In the genomic region with DNA sequence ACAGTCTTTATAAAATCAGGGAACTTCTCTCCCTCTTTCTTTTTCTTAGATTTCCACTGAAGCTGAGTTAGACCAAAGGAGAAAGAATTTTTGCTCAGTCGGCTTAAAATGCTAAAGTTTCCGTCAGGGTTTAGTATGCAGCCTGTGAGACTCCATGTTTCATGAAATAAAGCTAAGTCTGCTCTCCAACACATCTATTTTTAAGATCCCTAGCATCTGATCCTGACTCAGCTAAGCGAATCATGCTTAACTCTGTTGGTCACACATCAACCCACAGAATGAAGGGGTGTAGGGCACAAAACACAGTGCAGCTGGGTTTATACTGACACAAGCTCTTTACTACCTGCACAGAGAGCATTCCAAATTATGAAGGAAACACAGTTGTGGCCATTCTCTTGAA, we compare ENCODE assay signal across 11 cellular contexts.
DNase-seq lines count a peak whose midpoint lies in the region; ATAC-seq and TF ChIP-seq lines count a peak whose summit lies in the region.
"Had no signal": no experiment of that assay in that cellular context is flagged by ENCODE, and none has a peak within 500 bp of the region (broad histone marks: within the 10 kb centered on the region; RNA-seq: fewer than 3 reads in every experiment).

No MANE protein-coding gene starts in this region.

- intact Hi-C loops in Right ventricle myocardium superior (cut with DNase I): no loop called here
- intact Hi-C loops in heart left ventricle (cut with DNase I): loop anchor here in 4 of 10 donors (5.0 kb wide), 2 partner anchors 825 to 830 kb away; no protein-coding TSS in a partner anchor

- H3K27ac ChIP-seq in angular gyrus (ENCODE audit: low read depth, low read length) (peak overlapping the region; percentile 40), heart left ventricle (no peak overlapping the region)

- TF ChIP-seq CTCF in AG04449 (IDR thresholded peaks at IDR 0.05; ENCODE audit: insufficient read depth, low read length, missing control alignments) (no peak), heart left ventricle (IDR thresholded peaks at IDR 0.05) (no peak)

- ATAC-seq in Right ventricle myocardium superior (ENCODE audit: poor library complexity): no peak
- ATAC-seq in heart left ventricle: no peak
- ATAC-seq in GM21737 (IDR thresholded peaks at IDR 0.05; ENCODE audit: unreplicated experiment): no peak
- ATAC-seq: HCT116 had no signal

- H3K27me3 ChIP-seq in heart left ventricle: peaks cover 0 to 33% (median 4%) of the 10 kb centered on the region in 9 donors

- H3K4me1 ChIP-seq in heart left ventricle: no peaks in the 10 kb centered on the region

- POLR2A ChIA-PET in AG04449 (lab: Yijun Ruan, JAX): interaction anchor here (0.6 kb wide), 1 partner anchor 61 kb away, joined by 4 read pairs; no protein-coding TSS in a partner anchor

- H3K9me3 ChIP-seq in heart left ventricle: no peaks in the 10 kb centered on the region

- no peaks in the 10 kb centered on the region for H3K36me3 ChIP-seq in heart left ventricle

- TF ChIP-seq POLR2A in heart left ventricle (IDR thresholded peaks at IDR 0.05): no peak

- WGBS in heart left ventricle, 4 donors: 44 to 70% (median 58%) methylated on average over 3 of the region's 3 CpGs

- peak; percentile 23 for DNase-seq in AG04449 (ENCODE audit: low read depth, low spot score)
- DNase-seq in HS-5 (ENCODE audit: low read depth): peak; percentile 37
- DNase-seq in iris pigment epithelial cell (ENCODE audit: low read depth): peak; percentile 85
- no peak for DNase-seq in NCI-H2029 (lab: John Stamatoyannopoulos, UW)
- no peak for DNase-seq in Right ventricle myocardium superior
- DNase-seq in heart left ventricle: no peak
- DNase-seq: activated CD4-positive, alpha-beta T cell treated with anti-CD3 and anti-CD28 coated beads, Interleukin-2, amount 50 U/mL, for 48 hours; NCI-H748 treated with DMSO at 0.1 percent for 48 hours had no signal

- CTCF ChIA-PET in AG04449 (lab: Yijun Ruan, JAX): interaction anchor here (0.6 to 8.7 kb wide), 10 partner anchors 9 to 827 kb away, joined by 3 to 99 read pairs (median 4); no protein-coding TSS in a partner anchor

- H3K4me3 ChIP-seq in AG04449 (ENCODE audit: low read depth, low read length) (no peak overlapping the region), heart left ventricle (no peak overlapping the region)

Comparison
In these comparisons a context has a peak if more than half of its experiments do, and no peak if none do; other contexts are left out.
1. DNase-seq: peak in AG04449 (single experiment), HS-5 (single experiment) and iris pigment epithelial cell (single experiment); none in NCI-H2029 (single experiment), Right ventricle myocardium superior (single experiment) and heart left ventricle (0 of 5).